24 cellular contexts compared by ENCODE assay signal in genomic region chr5:75843319-75843718, GRCh38.
"Had no signal": no experiment of that assay in that cellular context is flagged by ENCODE, and none has a peak within 500 bp of the region (broad histone marks: within the 10 kb centered on the region; RNA-seq: fewer than 3 reads in every experiment).

No MANE protein-coding gene starts in this region.

- H3K27me3 ChIP-seq: esophagus muscularis mucosa, gastroesophageal sphincter, heart left ventricle, right atrium auricular region, stomach, thyroid gland had no signal

- ATAC-seq: foreskin keratinocyte; gastroesophageal sphincter; left cardiac atrium; natural killer cell treated with Interleukin-12 subunit alpha and Interleukin-12 subunit beta and Interleukin-15 and Interleukin-18, amount 100 ng/mL, for 72 hours; sciatic nerve; stimulated activated effector memory CD8-positive, alpha-beta T cell treated with anti-CD3 and anti-CD28 coated beads, Interleukin-12 subunit alpha, Interleukin-12 subunit beta, amount 100 ng/mL, for 72 hours had no signal

- H3K4me1 ChIP-seq: esophagus muscularis mucosa, foreskin keratinocyte, gastroesophageal sphincter, prostate gland, right atrium auricular region had no signal

- H3K27ac ChIP-seq: coronary artery, esophagus muscularis mucosa, foreskin keratinocyte, gastroesophageal sphincter, left ventricle myocardium inferior, prostate gland, right atrium auricular region, stomach had no signal

- H3K9me3 ChIP-seq: esophagus muscularis mucosa, prostate gland, right atrium auricular region, stomach, thyroid gland had no signal

- H3K36me3 ChIP-seq: esophagus muscularis mucosa, gastroesophageal sphincter, heart left ventricle, left ventricle myocardium inferior, prostate gland, right atrium auricular region, stomach, thyroid gland had no signal

- DNase-seq: dermis blood vessel endothelial cell; effector memory CD4-positive, alpha-beta T cell; foreskin keratinocyte; heart left ventricle; hippocampal formation; left cardiac atrium; left ventricle myocardium inferior; naive B cell; nucleus accumbens; stimulated activated CD4-positive, alpha-beta T cell treated with anti-CD3 and anti-CD28 coated beads, Interleukin-2, amount 100 ng/mL, for 24 hours; stimulated activated CD4-positive, alpha-beta T cell treated with anti-CD3 and anti-CD28 coated beads, Interleukin-4, amount 100 ng/mL, for 24 hours; stimulated activated naive CD4-positive, alpha-beta T cell treated with Interleukin-2 at 50 U/mL for 16 hours; stomach; thyroid gland; trophoblast cell had no signal

- H3K4me3 ChIP-seq: coronary artery, esophagus muscularis mucosa, gastroesophageal sphincter, heart left ventricle, left ventricle myocardium inferior, lung, prostate gland, right atrium auricular region, stomach, thyroid gland had no signal
